In the genomic region with DNA sequence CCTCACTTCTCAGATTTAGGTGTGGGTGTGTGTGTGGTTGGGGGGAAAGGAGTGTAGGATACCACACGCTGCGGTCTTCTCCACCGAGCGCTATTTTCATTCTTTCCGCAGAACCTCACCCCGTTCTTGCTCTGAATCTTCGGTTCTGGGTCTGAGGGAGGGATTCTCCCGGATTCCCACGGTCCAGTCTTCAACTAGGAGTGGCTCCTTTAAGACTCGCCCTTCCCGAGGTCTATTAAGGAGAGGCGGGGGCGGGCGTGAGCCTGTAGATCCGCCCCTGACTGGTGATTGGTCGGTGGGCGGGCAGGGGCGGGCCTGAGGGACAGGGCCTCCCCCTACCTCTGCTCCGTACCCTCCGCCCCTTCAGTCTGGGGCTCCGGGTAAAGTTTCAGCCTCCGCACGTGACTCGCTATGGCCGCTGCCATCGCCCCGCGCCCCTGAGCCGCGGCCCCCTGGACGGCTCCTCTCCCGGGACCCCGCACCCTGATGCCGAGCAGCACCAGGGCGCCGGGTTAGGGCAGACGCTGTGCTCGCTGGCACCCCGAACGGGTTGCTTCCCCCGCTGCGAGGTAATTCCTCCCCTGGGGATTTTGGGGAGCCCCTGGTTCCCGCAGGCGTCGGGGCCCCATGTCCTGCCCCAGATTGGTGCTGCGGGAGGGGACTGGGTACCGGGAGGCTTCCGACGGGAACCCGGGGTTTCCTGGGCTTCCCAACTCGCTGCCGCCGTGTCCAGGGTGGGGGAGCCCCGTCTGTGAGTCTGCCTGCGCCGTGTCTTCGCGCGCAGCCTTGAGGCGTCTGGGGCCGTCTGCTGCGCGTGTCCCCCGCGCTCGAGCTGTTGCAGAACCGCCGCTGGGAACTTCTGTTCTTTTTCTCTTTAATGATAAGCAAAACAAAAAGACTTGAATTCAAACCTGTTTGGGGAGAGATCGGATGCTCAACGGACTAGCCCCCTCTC, we compare ENCODE assay signal across 8 cellular contexts.
DNase-seq lines count a peak whose midpoint lies in the region; FAIRE-seq and TF ChIP-seq lines count a peak whose summit lies in the region.

No MANE protein-coding gene starts in this region.

- H2AFZ ChIP-seq in MM.1S (ENCODE audit: low read length) (peak overlapping the region; percentile 57), neuron (ENCODE audit: low read depth, low read length) (peak overlapping the region; percentile 94)

- peak; percentile 78 for TF ChIP-seq POLR2A in H54 (IDR thresholded peaks at IDR 0.05; ENCODE audit: low read depth, low read length)

- H3F3A ChIP-seq in MM.1S (ENCODE audit: insufficient read depth, low read length), result peaks cover 54% of the 10 kb centered on the region

- H3K36me3 ChIP-seq in MM.1S (replicated peaks; ENCODE audit: insufficient read depth, low read length) (no peaks in the 10 kb centered on the region), neuron (ENCODE audit: insufficient read depth, low read length) (no peaks in the 10 kb centered on the region)

- peaks cover 61% of the 10 kb centered on the region for H3K79me2 ChIP-seq in MM.1S (ENCODE audit: low read length)

- no peak for FAIRE-seq in H54 (lab: Jason Lieb, UNC)

- H3K27me3 ChIP-seq in MM.1S (replicated peaks; ENCODE audit: insufficient read depth, low read length) (no peaks in the 10 kb centered on the region), neuron (ENCODE audit: insufficient read depth, low read length) (no peaks in the 10 kb centered on the region)

- DNase-seq in EL (peak; percentile 98), H54 (ENCODE audit: insufficient read length, low spot score) (peak; percentile 84), MM.1S (peak; percentile 94), SIG-M5 (lab: John Stamatoyannopoulos, UW) (peak; percentile 68), foreskin melanocyte (peak; percentile 91), stromal cell of bone marrow (ENCODE audit: low read depth) (peak; percentile 96)
- peak; percentile 84 for DNase-seq in activated gamma-delta T cell treated with anti-CD3 and anti-CD28 coated beads, Interleukin-2, amount 50 U/mL, for 16 hours (ENCODE audit: low read depth)

- H3K9me2 ChIP-seq in MM.1S (replicated peaks; ENCODE audit: insufficient read depth, low read length), result no peaks in the 10 kb centered on the region

- peak overlapping the region; percentile 98 for H3K9ac ChIP-seq in MM.1S (ENCODE audit: low read length)

- H3K4me2 ChIP-seq in MM.1S (ENCODE audit: low read depth, low read length), result peak overlapping the region; percentile 95

- H4K20me1 ChIP-seq in MM.1S (ENCODE audit: insufficient read depth, low read length), result no peaks in the 10 kb centered on the region

- peaks cover 42% of the 10 kb centered on the region for H3K4me1 ChIP-seq in MM.1S (ENCODE audit: low read length)
- peaks cover 47% of the 10 kb centered on the region for H3K4me1 ChIP-seq in neuron (ENCODE audit: insufficient read depth, low read length)

- peak overlapping the region; percentile 97 for H3K4me3 ChIP-seq in MM.1S (ENCODE audit: low read length)
- peak overlapping the region; percentile 78 for H3K4me3 ChIP-seq in neuron (ENCODE audit: low read length)

- H3K27ac ChIP-seq in MM.1S (ENCODE audit: low read length), result peak overlapping the region; percentile 98

- TF ChIP-seq CTCF in MM.1S (IDR thresholded peaks at IDR 0.05; ENCODE audit: low read length), result no peak

- H3K9me3 ChIP-seq in MM.1S (replicated peaks; ENCODE audit: insufficient read depth, low read length) (no peaks in the 10 kb centered on the region), neuron (ENCODE audit: low read length) (no peaks in the 10 kb centered on the region)

Comparison
In these comparisons a context has a peak if more than half of its experiments do, and no peak if none do; other contexts are left out.
1. Peak in every context shown above with its lines: DNase-seq, H3K4me3 ChIP-seq and H3K27ac ChIP-seq.